Comparison of ENCODE assay signal across 11 cellular contexts in the genomic region with DNA sequence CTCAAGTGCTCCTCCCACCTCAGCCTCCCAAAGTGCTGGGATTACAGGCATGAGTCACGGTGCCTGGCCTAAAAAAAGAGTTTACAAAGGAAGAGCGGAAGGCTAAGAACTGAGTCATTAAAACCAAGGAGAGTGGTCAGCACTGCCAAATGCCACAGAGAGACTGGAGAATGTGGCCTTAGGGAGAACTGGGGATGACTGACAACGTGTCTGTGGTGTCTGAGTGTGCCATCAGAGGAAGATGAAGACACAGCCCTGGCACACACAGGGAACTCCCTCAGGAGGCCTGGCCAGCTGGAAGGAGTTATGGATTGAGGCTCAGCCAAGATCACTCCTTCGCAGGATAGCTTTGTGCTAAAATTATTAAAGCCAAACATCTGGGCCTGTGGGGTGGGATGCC. TPM values are rescaled to one million over a fixed set of nuclear protein-coding genes. Genes with fewer than 3 reads are reported as not detected.
A peak's percentile ranks its signal among the peaks of the same experiment; 100 is the strongest.
DNase-seq lines count a peak whose midpoint lies in the region; ATAC-seq and TF ChIP-seq lines count a peak whose summit lies in the region.
"Had no signal": no experiment of that assay in that cellular context is flagged by ENCODE, and none has a peak within 500 bp of the region (broad histone marks: within the 10 kb centered on the region; RNA-seq: fewer than 3 reads in every experiment).

No MANE protein-coding gene starts in this region.

- peaks cover 9% of the 10 kb centered on the region; the same call in 1 of the 2 replicates for H3F3A ChIP-seq in GM23338 (replicated peaks; ENCODE audit: low read depth)

- H3K4me1 Mint-ChIP-seq in GM23338 = peaks cover 4% of the 10 kb centered on the region; the same call in 2 of the 3 replicates
- peaks cover 4% of the 10 kb centered on the region for H3K4me1 Mint-ChIP-seq in nephron progenitor cell
- H3K4me1 Mint-ChIP-seq: neural crest cell had no signal

- H3K4me3 ChIP-seq in adipocyte (ENCODE audit: low read length) (no peak overlapping the region), GM23338 (no peak overlapping the region), esophagus muscularis mucosa (no peak overlapping the region)
- H3K4me3 ChIP-seq: BLaER1 treated with 17β-estradiol and CSF1 and Interleukin-3, amounts not matched to agents 10 nM and 100 nM had no signal

- TF ChIP-seq CTCF in GM23338 (conservative IDR thresholded peaks at IDR 0.05; ENCODE audit: low read depth in 2 of 2) = no peak
- no peak for TF ChIP-seq CTCF in nephron progenitor cell (IDR thresholded peaks at IDR 0.05)
- no peak for TF ChIP-seq CTCF in esophagus muscularis mucosa (IDR thresholded peaks at IDR 0.05)

- H3K27me3 ChIP-seq in adipocyte (replicated peaks; ENCODE audit: control insufficient read depth, insufficient read depth, low read length) = peaks cover 31% of the 10 kb centered on the region
- H3K27me3 ChIP-seq in GM23338 (ENCODE audit: insufficient read depth) = peaks cover 31% of the 10 kb centered on the region
- peaks cover 16 to 42% (median 19%) of the 10 kb centered on the region in 4 donors for H3K27me3 ChIP-seq in esophagus muscularis mucosa

- H3K27ac ChIP-seq in GM23338 (ENCODE audit: low read depth) (no peak overlapping the region), esophagus muscularis mucosa (replicated peaks in 1 of 4) (no peak overlapping the region)
- H3K27ac ChIP-seq: BLaER1 treated with 17β-estradiol and CSF1 and Interleukin-3, amounts not matched to agents 10 nM and 100 nM had no signal

- TF ChIP-seq EP300 in esophagus muscularis mucosa (IDR thresholded peaks at IDR 0.05) = no peak

- H3K36me3 Mint-ChIP-seq in GM23338 (ENCODE audit: low read depth) (no peaks in the 10 kb centered on the region), nephron progenitor cell (ENCODE audit: low read depth) (no peaks in the 10 kb centered on the region)

- H3K27ac Mint-ChIP-seq in GM23338 = no peak overlapping the region
- no peak overlapping the region for H3K27ac Mint-ChIP-seq in nephron progenitor cell

- no peaks in the 10 kb centered on the region for H3K79me2 ChIP-seq in GM23338 (replicated peaks; ENCODE audit: insufficient read depth)

- H3K9me3 Mint-ChIP-seq in GM23338 (no peaks in the 10 kb centered on the region), nephron progenitor cell (no peaks in the 10 kb centered on the region)
- H3K9me3 Mint-ChIP-seq: neural crest cell had no signal

- peaks cover under 1% of the 10 kb centered on the region; the same call in 1 of the 2 replicates for H4K20me1 ChIP-seq in GM23338 (replicated peaks; ENCODE audit: insufficient read depth)

- H3K4me3 Mint-ChIP-seq in GM23338 (no peak overlapping the region), nephron progenitor cell (no peak overlapping the region)
- H3K4me3 Mint-ChIP-seq: neural crest cell had no signal

- H3K36me3 ChIP-seq in adipocyte (ENCODE audit: control insufficient read depth, insufficient read depth, low read length, severe bottlenecking) (no peaks in the 10 kb centered on the region), GM23338 (ENCODE audit: insufficient read depth) (no peaks in the 10 kb centered on the region), esophagus muscularis mucosa (no peaks in the 10 kb centered on the region)
- H3K36me3 ChIP-seq: BLaER1 treated with 17β-estradiol and CSF1 and Interleukin-3, amounts not matched to agents 10 nM and 100 nM had no signal

- H3K9me3 ChIP-seq in adipocyte (ENCODE audit: control insufficient read depth, low read length) (no peaks in the 10 kb centered on the region), esophagus muscularis mucosa (no peaks in the 10 kb centered on the region)

- no peak overlapping the region for H3K4me2 ChIP-seq in GM23338

- WGBS in esophagus muscularis mucosa = 33% methylated on average over 4 of the region's 4 CpGs

- no peaks in the 10 kb centered on the region for H3K9me2 ChIP-seq in GM23338 (ENCODE audit: insufficient read depth)

- intact Hi-C loops in left cardiac atrium (cut with DNase I) = no loop called here
- intact Hi-C loops in cardiac septum (cut with DNase I) = no loop called here
- intact Hi-C loops in left ventricle myocardium superior (cut with micrococcal nuclease) = no loop called here
- intact Hi-C loops in esophagus muscularis mucosa (cut with DNase I) = no loop called here

- H3K9ac ChIP-seq in adipocyte (ENCODE audit: low read length) = no peak overlapping the region
- H3K9ac ChIP-seq: BLaER1 treated with 17β-estradiol and CSF1 and Interleukin-3, amounts not matched to agents 10 nM and 100 nM had no signal

- H3K27me3 Mint-ChIP-seq in GM23338 (ENCODE audit: insufficient read depth, low read depth, poor library complexity) (peaks cover 31% of the 10 kb centered on the region), nephron progenitor cell (ENCODE audit: low read depth, poor library complexity) (peaks cover 63% of the 10 kb centered on the region)

- no peak for TF ChIP-seq POLR2A in esophagus muscularis mucosa (IDR thresholded peaks at IDR 0.05; ENCODE audit: low read depth)

- DNase-seq in left cardiac atrium (peak; percentile 34), cardiac septum (ENCODE audit: low spot score) (no peak), adipocyte (ENCODE audit: low read depth) (peak; percentile 97), left ventricle myocardium superior (no peak), GM23338 (ENCODE audit: low spot score) (no peak), nephron progenitor cell (no peak), esophagus muscularis mucosa (ENCODE audit: extremely low spot score) (no peak), KBM-7 (no peak)
- DNase-seq: stimulated activated naive CD4-positive, alpha-beta T cell treated with Interleukin-2 at 50 U/mL for 16 hours had no signal

- H3K4me1 ChIP-seq in adipocyte (ENCODE audit: control insufficient read depth, insufficient read depth, low read length) = peaks cover 14% of the 10 kb centered on the region
- H3K4me1 ChIP-seq in GM23338 (ENCODE audit: insufficient read depth) = peaks cover 6% of the 10 kb centered on the region
- peaks cover 8 to 24% (median 18%) of the 10 kb centered on the region in 4 donors for H3K4me1 ChIP-seq in esophagus muscularis mucosa

- ATAC-seq in left cardiac atrium (peak; percentile 86 to 92), left ventricle myocardium superior (peak; percentile 30), GM23338 (no peak)

- H2AFZ ChIP-seq in GM23338 = no peak overlapping the region

- in situ Hi-C loops in KBM-7 (cut with MboI; ENCODE audit: low pct_unique_long_range_greater_than_20kb, low sequenced_read_pairs) = no loop called here

TF ChIP-seq in GM23338, 12 proteins besides CTCF, POLR2A, EP300 and RAD21:
- TF ChIP-seq, protein P1, sequence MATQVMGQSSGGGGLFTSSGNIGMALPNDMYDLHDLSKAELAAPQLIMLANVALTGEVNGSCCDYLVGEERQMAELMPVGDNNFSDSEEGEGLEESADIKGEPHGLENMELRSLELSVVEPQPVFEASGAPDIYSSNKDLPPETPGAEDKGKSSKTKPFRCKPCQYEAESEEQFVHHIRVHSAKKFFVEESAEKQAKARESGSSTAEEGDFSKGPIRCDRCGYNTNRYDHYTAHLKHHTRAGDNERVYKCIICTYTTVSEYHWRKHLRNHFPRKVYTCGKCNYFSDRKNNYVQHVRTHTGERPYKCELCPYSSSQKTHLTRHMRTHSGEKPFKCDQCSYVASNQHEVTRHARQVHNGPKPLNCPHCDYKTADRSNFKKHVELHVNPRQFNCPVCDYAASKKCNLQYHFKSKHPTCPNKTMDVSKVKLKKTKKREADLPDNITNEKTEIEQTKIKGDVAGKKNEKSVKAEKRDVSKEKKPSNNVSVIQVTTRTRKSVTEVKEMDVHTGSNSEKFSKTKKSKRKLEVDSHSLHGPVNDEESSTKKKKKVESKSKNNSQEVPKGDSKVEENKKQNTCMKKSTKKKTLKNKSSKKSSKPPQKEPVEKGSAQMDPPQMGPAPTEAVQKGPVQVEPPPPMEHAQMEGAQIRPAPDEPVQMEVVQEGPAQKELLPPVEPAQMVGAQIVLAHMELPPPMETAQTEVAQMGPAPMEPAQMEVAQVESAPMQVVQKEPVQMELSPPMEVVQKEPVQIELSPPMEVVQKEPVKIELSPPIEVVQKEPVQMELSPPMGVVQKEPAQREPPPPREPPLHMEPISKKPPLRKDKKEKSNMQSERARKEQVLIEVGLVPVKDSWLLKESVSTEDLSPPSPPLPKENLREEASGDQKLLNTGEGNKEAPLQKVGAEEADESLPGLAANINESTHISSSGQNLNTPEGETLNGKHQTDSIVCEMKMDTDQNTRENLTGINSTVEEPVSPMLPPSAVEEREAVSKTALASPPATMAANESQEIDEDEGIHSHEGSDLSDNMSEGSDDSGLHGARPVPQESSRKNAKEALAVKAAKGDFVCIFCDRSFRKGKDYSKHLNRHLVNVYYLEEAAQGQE (IDR thresholded peaks at IDR 0.05; ENCODE audit: unreplicated experiment) = no peak
- TF ChIP-seq, protein P2, sequence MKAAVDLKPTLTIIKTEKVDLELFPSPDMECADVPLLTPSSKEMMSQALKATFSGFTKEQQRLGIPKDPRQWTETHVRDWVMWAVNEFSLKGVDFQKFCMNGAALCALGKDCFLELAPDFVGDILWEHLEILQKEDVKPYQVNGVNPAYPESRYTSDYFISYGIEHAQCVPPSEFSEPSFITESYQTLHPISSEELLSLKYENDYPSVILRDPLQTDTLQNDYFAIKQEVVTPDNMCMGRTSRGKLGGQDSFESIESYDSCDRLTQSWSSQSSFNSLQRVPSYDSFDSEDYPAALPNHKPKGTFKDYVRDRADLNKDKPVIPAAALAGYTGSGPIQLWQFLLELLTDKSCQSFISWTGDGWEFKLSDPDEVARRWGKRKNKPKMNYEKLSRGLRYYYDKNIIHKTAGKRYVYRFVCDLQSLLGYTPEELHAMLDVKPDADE (IDR thresholded peaks at IDR 0.05) = no peak
- TF ChIP-seq POLR2AphosphoS5 (IDR thresholded peaks at IDR 0.05; ENCODE audit: low read depth) (no peak), EZH2 (IDR thresholded peaks at IDR 0.05; ENCODE audit: low read depth, unreplicated experiment) (no peak), ZNF331 (CRISPR knock-in tag; IDR thresholded peaks at IDR 0.05; ENCODE audit: low read depth) (no peak)

RNA-seq across cellular contexts. Expression of a gene that starts 3.9 kb away (rescaled TPM):
- not detected for total RNA-seq in left cardiac atrium
- 0.08 TPM for total RNA-seq in cardiac septum
- not detected for total RNA-seq in left ventricle myocardium superior
- total RNA-seq in GM23338 (2014; rRNA removed; shearing (Covaris generic)) = 25.1 and 26.1 TPM in 2 replicates
- 9.0 and 10.0 TPM in 2 replicates for polyA plus RNA-seq in GM23338 (2016; fragmentation: Nextera tagmentation; extraction: Ambion mirVana)
- total RNA-seq in esophagus muscularis mucosa = 1 to 10 TPM; 1.6 to 3.1 (median 2.3) TPM

RNA-seq across cellular contexts. Expression of a gene that starts 27.3 kb away (rescaled TPM):
- total RNA-seq in left cardiac atrium (not detected), cardiac septum (not detected), left ventricle myocardium superior (not detected), esophagus muscularis mucosa (under 1 TPM in 1 of 4 donors, not detected in 3; 0.17 TPM)
- not detected in 2 replicates for total RNA-seq in GM23338 (2014; rRNA removed; shearing (Covaris generic))
- polyA plus RNA-seq in GM23338 (2016; fragmentation: Nextera tagmentation; extraction: Ambion mirVana) = 0.21 TPM in 1 of 2 replicates, not detected in the other
- total RNA-seq: neural crest cell had no signal

Comparison
In these comparisons a context has a peak if more than half of its experiments do, and no peak if none do; other contexts are left out.
1. DNase-seq: peak in left cardiac atrium (single experiment) and adipocyte (single experiment); none in cardiac septum (single experiment), left ventricle myocardium superior (single experiment), GM23338 (single experiment), nephron progenitor cell (single experiment), esophagus muscularis mucosa (single experiment) and KBM-7 (single experiment).